In the genomic region with DNA sequence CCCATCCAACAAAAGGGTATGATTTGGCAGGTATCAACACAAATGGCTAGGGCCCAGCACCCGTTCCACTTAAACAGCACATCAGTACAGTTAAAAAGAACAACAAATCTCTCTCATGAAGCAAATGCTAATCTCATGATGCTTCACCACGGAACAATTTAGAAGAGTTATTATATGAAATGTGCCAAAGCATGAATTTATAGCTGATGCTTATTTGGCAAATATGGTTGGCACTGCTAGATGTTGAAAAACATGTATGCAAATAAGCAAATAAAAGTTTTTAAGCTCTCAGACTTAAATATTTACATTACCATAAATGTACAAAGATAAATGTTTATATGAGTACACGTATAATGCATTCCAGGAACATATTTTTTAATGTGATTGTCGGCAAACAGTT, we compare ENCODE assay signal across 13 cellular contexts. TPM values are rescaled to one million over a fixed set of nuclear protein-coding genes. Genes with fewer than 3 reads are reported as not detected.
DNase-seq lines count a peak whose midpoint lies in the region; ATAC-seq, FAIRE-seq and TF ChIP-seq lines count a peak whose summit lies in the region.
"Had no signal": no experiment of that assay in that cellular context is flagged by ENCODE, and none has a peak within 500 bp of the region (broad histone marks: within the 10 kb centered on the region; RNA-seq: fewer than 3 reads in every experiment).

No MANE protein-coding gene starts in this region.

- H3K4me2 ChIP-seq in fibroblast of lung (ENCODE audit: extremely low read depth, insufficient read depth, low read length) = peak overlapping the region; percentile 88

- H3K9me3 ChIP-seq in Caco-2 (no peaks in the 10 kb centered on the region), fibroblast of lung (ENCODE audit: control insufficient read depth, insufficient read depth, low read depth, low read length) (no peaks in the 10 kb centered on the region), mucosa of descending colon (no peaks in the 10 kb centered on the region)

- H3K27me3 ChIP-seq in Caco-2 (replicated peaks; ENCODE audit: control insufficient read depth, insufficient read depth, low read length) (no peaks in the 10 kb centered on the region), fibroblast of lung (ENCODE audit: control insufficient read depth, insufficient read depth, low read length) (no peaks in the 10 kb centered on the region)

- H4K20me1 ChIP-seq in fibroblast of lung (ENCODE audit: control insufficient read depth, extremely low read depth, insufficient read depth, low read length) = peaks cover 6% of the 10 kb centered on the region

- H3K4me1 ChIP-seq in Caco-2 = peaks cover 17% of the 10 kb centered on the region
- H3K4me1 ChIP-seq in fibroblast of lung (ENCODE audit: control insufficient read depth, extremely low read depth, insufficient read depth, low read length) = peaks cover 20% of the 10 kb centered on the region
- peaks cover 16% of the 10 kb centered on the region for H3K4me1 ChIP-seq in mucosa of descending colon (ENCODE audit: low read depth)

- BruUV-seq in Caco-2 (replicated peaks; lab: Mats Ljungman, UMichigan) = no TSS peak

- peaks cover 81% of the 10 kb centered on the region for H3K79me2 ChIP-seq in fibroblast of lung (ENCODE audit: control insufficient read depth, insufficient read depth, low read length)

- peak overlapping the region; percentile 93 for H3K27ac ChIP-seq in fibroblast of lung (ENCODE audit: insufficient read depth, low read length)
- H3K27ac ChIP-seq: RWPE1 had no signal

- H3K4me1 Mint-ChIP-seq in Caco-2 (ENCODE audit: low read depth, unreplicated experiment) (peaks cover 8% of the 10 kb centered on the region), osteocyte (ENCODE audit: unreplicated experiment) (peaks cover 41% of the 10 kb centered on the region)

- CTCF ChIA-PET in Caco-2 (lab: Charles Lee) = interaction anchor here (3.1 kb wide), 1 partner anchor 126 kb away, joined by 19 read pairs; no protein-coding TSS in a partner anchor

- H3K9ac ChIP-seq in fibroblast of lung (ENCODE audit: insufficient read depth, low read length) = no peak overlapping the region

- ATAC-seq in HG03175 (IDR thresholded peaks at IDR 0.05; ENCODE audit: unreplicated experiment) (no peak), mucosa of descending colon (no peak)

- H3K36me3 Mint-ChIP-seq in Caco-2 (ENCODE audit: insufficient read depth, unreplicated experiment) (peaks cover 16% of the 10 kb centered on the region), osteocyte (ENCODE audit: unreplicated experiment) (peaks cover 2% of the 10 kb centered on the region)
- H3K36me3 Mint-ChIP-seq: memory B cell had no signal

- TF ChIP-seq CTCF in Caco-2 (IDR thresholded peaks at IDR 0.05; ENCODE audit: insufficient read depth in 1 of 2, low read depth in 1 of 2, low read length in 1 of 2, severe bottlenecking in 1 of 2, unreplicated experiment in 1 of 2) = no peak
- no peak for TF ChIP-seq CTCF in LNCaP clone FGC (IDR thresholded peaks at IDR 0.05; ENCODE audit: control insufficient read depth, extremely low read depth, insufficient read depth)
- TF ChIP-seq CTCF in fibroblast of lung (conservative IDR thresholded peaks at IDR 0.05 in 1 of 2, IDR thresholded peaks at IDR 0.05 in 1 of 2; ENCODE audit: low read depth in 1 of 2, low read length in 2 of 2) = no peak
- TF ChIP-seq CTCF in osteocyte (IDR thresholded peaks at IDR 0.05) = no peak
- no peak for TF ChIP-seq CTCF in mucosa of descending colon (IDR thresholded peaks at IDR 0.05)

- FAIRE-seq in frontal cortex (lab: Jason Lieb, UNC) = no peak

- no peaks in the 10 kb centered on the region for H3K9me3 Mint-ChIP-seq in Caco-2 (ENCODE audit: unreplicated experiment)
- H3K9me3 Mint-ChIP-seq in osteocyte (ENCODE audit: unreplicated experiment) = no peaks in the 10 kb centered on the region
- H3K9me3 Mint-ChIP-seq: memory B cell had no signal

- H3K27me3 Mint-ChIP-seq in Caco-2 (ENCODE audit: insufficient read depth, unreplicated experiment) (no peaks in the 10 kb centered on the region), osteocyte (ENCODE audit: unreplicated experiment) (no peaks in the 10 kb centered on the region)
- H3K27me3 Mint-ChIP-seq: memory B cell had no signal

- H3K27ac Mint-ChIP-seq in Caco-2 (ENCODE audit: unreplicated experiment) (no peak overlapping the region), osteocyte (ENCODE audit: unreplicated experiment) (peak overlapping the region; percentile 99)

- H3K36me3 ChIP-seq in Caco-2 (ENCODE audit: control insufficient read depth, insufficient read depth, low read length) (no peaks in the 10 kb centered on the region; the same call in 1 of the 2 replicates), fibroblast of lung (ENCODE audit: control insufficient read depth, insufficient read depth, low read length) (no peaks in the 10 kb centered on the region), mucosa of descending colon (ENCODE audit: low read depth) (no peaks in the 10 kb centered on the region)

- no peak overlapping the region for H2AFZ ChIP-seq in fibroblast of lung (ENCODE audit: low read length)

- intact Hi-C loops in Caco-2 (cut with micrococcal nuclease; ENCODE audit: unreplicated experiment) (no loop called here), mucosa of descending colon (cut with DNase I, micrococcal nuclease) (no loop called here)

- POLR2A ChIA-PET in Caco-2 (lab: Charles Lee) = no interaction called here

- no peak for DNase-seq in Caco-2
- DNase-seq in LNCaP clone FGC (ENCODE audit: low read depth) = peak; percentile 88
- DNase-seq in fibroblast of lung (ENCODE audit: low read depth in 2 of 2) = peak; percentile 27 to 34
- DNase-seq in osteocyte (ENCODE audit: extremely low spot score, unreplicated experiment) = no peak
- no peak for DNase-seq in germinal center (ENCODE audit: low spot score)
- DNase-seq in mucosa of descending colon = no peak
- DNase-seq in frontal cortex (ENCODE audit: low spot score in 2 of 2) = no peak
- DNase-seq: activated CD4-positive, CD25-positive, alpha-beta regulatory T cell; MV-4-11; NCI-H226 had no signal

- H3K4me3 ChIP-seq in Caco-2 (ENCODE audit: low read depth, low read length) (no peak overlapping the region), LNCaP clone FGC (ENCODE audit: low read depth, low read length) (no peak overlapping the region), fibroblast of lung (replicated peaks in 1 of 4; ENCODE audit: control extremely low read depth in 1 of 4, insufficient read depth in 1 of 4, low read depth in 3 of 4, low read length in 4 of 4) (peak overlapping the region; percentile 87 to 98 (median 94)), mucosa of descending colon (no peak overlapping the region)

- H3K4me3 Mint-ChIP-seq in Caco-2 (ENCODE audit: unreplicated experiment) (peak overlapping the region; percentile 4), osteocyte (ENCODE audit: unreplicated experiment) (peak overlapping the region; percentile 97)

RNA-seq across cellular contexts. Expression of a gene that starts 2.3 kb away (rescaled TPM):
- total RNA-seq in Caco-2 (2022) = 18.4 and 21.8 TPM in 2 replicates
- total RNA-seq in fibroblast of lung = 69.9 and 91.8 TPM in 2 replicates
- polyA plus RNA-seq in fibroblast of lung = 42.5 and 61.0 TPM in 2 replicates
- 26.3 and 57.5 TPM in 2 replicates for polyA plus RNA-seq in fibroblast of lung (2012)
- polyA minus RNA-seq in fibroblast of lung (ENCODE audit: low replicate concordance) = 74.1 and 78.9 TPM in 2 replicates
- total RNA-seq in osteocyte = 125 and 131 TPM in 2 replicates
- total RNA-seq in mucosa of descending colon = 10 to 100 TPM; 47.9 to 75.3 (median 65.7) TPM
- total RNA-seq in frontal cortex = 15.9 TPM

RNA-seq across cellular contexts. Expression of a gene that starts 3.0 kb away (rescaled TPM):
- total RNA-seq in Caco-2 (2022) (27.0 and 34.0 TPM in 2 replicates), fibroblast of lung (23.6 and 26.3 TPM in 2 replicates), osteocyte (49.5 and 55.8 TPM in 2 replicates), mucosa of descending colon (10 to 100 TPM; 27.5 to 37.1 (median 34.7) TPM), frontal cortex (48.9 TPM)
- polyA plus RNA-seq in fibroblast of lung = 33.3 and 38.0 TPM in 2 replicates
- polyA plus RNA-seq in fibroblast of lung (2012) = 16.1 and 17.6 TPM in 2 replicates
- 24.0 and 33.3 TPM in 2 replicates for polyA minus RNA-seq in fibroblast of lung (ENCODE audit: low replicate concordance)

Comparison
In these comparisons a context has a peak if more than half of its experiments do, and no peak if none do; other contexts are left out.
1. DNase-seq: peak in LNCaP clone FGC (single experiment) and fibroblast of lung (2 of 2); none in Caco-2 (0 of 2), osteocyte (single experiment), germinal center (single experiment), mucosa of descending colon (0 of 3) and frontal cortex (0 of 2).
2. H3K4me3 ChIP-seq: peak in fibroblast of lung (4 of 4); none in Caco-2 (single experiment), LNCaP clone FGC (single experiment) and mucosa of descending colon (single experiment).